Comparison of ENCODE assay signal across 2 cellular contexts in genomic region chr11:110606415-110606814, GRCh38.
TF ChIP-seq lines count a peak whose summit lies in the region.

No MANE protein-coding gene starts in this region.

TF ChIP-seq in GM23338, 12 proteins besides CTCF, POLR2A, EP300 and RAD21 (continued from another document):
- TF ChIP-seq JUNB (IDR thresholded peaks at IDR 0.05; ENCODE audit: unreplicated experiment), result no peak
- no peak for TF ChIP-seq ZNF114 (CRISPR knock-in tag; IDR thresholded peaks at IDR 0.05)
- no peak for TF ChIP-seq ZNF462 (CRISPR knock-in tag; IDR thresholded peaks at IDR 0.05)
- no peak for TF ChIP-seq EZH2 (IDR thresholded peaks at IDR 0.05; ENCODE audit: low read depth, unreplicated experiment)
- TF ChIP-seq EZH2phosphoT487 (IDR thresholded peaks at IDR 0.05; ENCODE audit: unreplicated experiment), result no peak
- no peak for TF ChIP-seq CREB1 (CRISPR knock-in tag; IDR thresholded peaks at IDR 0.05; ENCODE audit: low read depth)
- TF ChIP-seq, protein P1, sequence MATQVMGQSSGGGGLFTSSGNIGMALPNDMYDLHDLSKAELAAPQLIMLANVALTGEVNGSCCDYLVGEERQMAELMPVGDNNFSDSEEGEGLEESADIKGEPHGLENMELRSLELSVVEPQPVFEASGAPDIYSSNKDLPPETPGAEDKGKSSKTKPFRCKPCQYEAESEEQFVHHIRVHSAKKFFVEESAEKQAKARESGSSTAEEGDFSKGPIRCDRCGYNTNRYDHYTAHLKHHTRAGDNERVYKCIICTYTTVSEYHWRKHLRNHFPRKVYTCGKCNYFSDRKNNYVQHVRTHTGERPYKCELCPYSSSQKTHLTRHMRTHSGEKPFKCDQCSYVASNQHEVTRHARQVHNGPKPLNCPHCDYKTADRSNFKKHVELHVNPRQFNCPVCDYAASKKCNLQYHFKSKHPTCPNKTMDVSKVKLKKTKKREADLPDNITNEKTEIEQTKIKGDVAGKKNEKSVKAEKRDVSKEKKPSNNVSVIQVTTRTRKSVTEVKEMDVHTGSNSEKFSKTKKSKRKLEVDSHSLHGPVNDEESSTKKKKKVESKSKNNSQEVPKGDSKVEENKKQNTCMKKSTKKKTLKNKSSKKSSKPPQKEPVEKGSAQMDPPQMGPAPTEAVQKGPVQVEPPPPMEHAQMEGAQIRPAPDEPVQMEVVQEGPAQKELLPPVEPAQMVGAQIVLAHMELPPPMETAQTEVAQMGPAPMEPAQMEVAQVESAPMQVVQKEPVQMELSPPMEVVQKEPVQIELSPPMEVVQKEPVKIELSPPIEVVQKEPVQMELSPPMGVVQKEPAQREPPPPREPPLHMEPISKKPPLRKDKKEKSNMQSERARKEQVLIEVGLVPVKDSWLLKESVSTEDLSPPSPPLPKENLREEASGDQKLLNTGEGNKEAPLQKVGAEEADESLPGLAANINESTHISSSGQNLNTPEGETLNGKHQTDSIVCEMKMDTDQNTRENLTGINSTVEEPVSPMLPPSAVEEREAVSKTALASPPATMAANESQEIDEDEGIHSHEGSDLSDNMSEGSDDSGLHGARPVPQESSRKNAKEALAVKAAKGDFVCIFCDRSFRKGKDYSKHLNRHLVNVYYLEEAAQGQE (IDR thresholded peaks at IDR 0.05; ENCODE audit: unreplicated experiment), result no peak

TF ChIP-seq in H1, 55 proteins besides CTCF, POLR2A, EP300 and RAD21 (continued from another document):
- TF ChIP-seq FOSL1 (IDR thresholded peaks at IDR 0.05; ENCODE audit: insufficient read depth, low read depth, low read length), result no peak
- TF ChIP-seq RNF2 (IDR thresholded peaks at IDR 0.05; ENCODE audit: borderline replicate concordance, low read depth, low read length, missing control alignments, poor library complexity, severe bottlenecking), result no peak
- no peak for TF ChIP-seq TAF7 (optimal IDR thresholded peaks at IDR 0.05; ENCODE audit: borderline replicate concordance, low read depth, low read length)
- no peak for TF ChIP-seq EGR1 (IDR thresholded peaks at IDR 0.05; ENCODE audit: borderline replicate concordance, low read depth, low read length)
- no peak for TF ChIP-seq JUN (IDR thresholded peaks at IDR 0.05; ENCODE audit: low read depth, low read length)
- TF ChIP-seq KDM5A (IDR thresholded peaks at IDR 0.05; ENCODE audit: low read length), result no peak
